Comparison of ENCODE assay signal across 17 cellular contexts in genomic region chr5:73375949-73376348, GRCh38.
"Had no signal": no experiment of that assay in that cellular context is flagged by ENCODE, and none has a peak within 500 bp of the region (broad histone marks: within the 10 kb centered on the region; RNA-seq: fewer than 3 reads in every experiment).

No MANE protein-coding gene starts in this region.

- H3K36me3 ChIP-seq: heart left ventricle, ovary, right atrium auricular region, sigmoid colon had no signal

- DNase-seq: effector CD4-positive, alpha-beta T cell; endodermal cell; erythroblast; heart left ventricle; hypothalamus; naive thymus-derived CD8-positive, alpha-beta T cell; ovary; sigmoid colon; stimulated activated CD4-positive, alpha-beta T cell treated with anti-CD3 and anti-CD28 coated beads, Interleukin-12 subunit alpha, Interleukin-12 subunit beta, amount 100 ng/mL, for 4 hours; stimulated activated naive CD4-positive, alpha-beta T cell treated with Interleukin-2 at 50 U/mL for 16 hours had no signal

- FAIRE-seq: endothelial cell of umbilical vein, frontal cortex, islet of Langerhans had no signal

- H3K9me3 ChIP-seq: heart left ventricle, ovary, right atrium auricular region, sigmoid colon had no signal

- H3K27me3 ChIP-seq: ovary had no signal

- H3K27ac ChIP-seq: coronary artery, heart left ventricle, ovary, right atrium auricular region, sigmoid colon, skin epidermis had no signal

- H3K4me3 ChIP-seq: coronary artery, heart left ventricle, ovary, right atrium auricular region, sigmoid colon, skin epidermis had no signal

- ATAC-seq: heart left ventricle; left lobe of liver; naive thymus-derived CD8-positive, alpha-beta T cell had no signal
